Comparison of ENCODE assay signal across 7 cellular contexts in genomic region chr4:73970945-73971344, GRCh38.
"Had no signal": no experiment of that assay in that cellular context is flagged by ENCODE, and none has a peak within 500 bp of the region (broad histone marks: within the 10 kb centered on the region; RNA-seq: fewer than 3 reads in every experiment).

No MANE protein-coding gene starts in this region.

- H3K9ac ChIP-seq: KMS-11 had no signal

- DNase-seq: IMR-90, KBM-7, KG1 had no signal

- H3K27ac ChIP-seq: HL-60, KMS-11 had no signal

- ATAC-seq: HepG2, K562 had no signal

- H3K4me3 ChIP-seq: K562 had no signal
